ENCODE assay signal across 2 cellular contexts in genomic region chr1:112688781-112689193, GRCh38.
TF ChIP-seq lines count a peak whose summit lies in the region.

No MANE protein-coding gene starts in this region.

TF ChIP-seq in liver, 16 proteins besides CTCF, POLR2A, EP300 and RAD21:
- peak; percentile 15 for TF ChIP-seq NR2F2 (IDR thresholded peaks at IDR 0.05)
- no peak for TF ChIP-seq EGR1 (IDR thresholded peaks at IDR 0.05; ENCODE audit: low read depth in 2 of 2)
- TF ChIP-seq HNF4G (IDR thresholded peaks at IDR 0.05) = no peak
- peak in 1 of 2 donors; percentile 36 for TF ChIP-seq RXRA (IDR thresholded peaks at IDR 0.05)

TF ChIP-seq in HepG2, 621 proteins besides CTCF, POLR2A, EP300 and RAD21:
- TF ChIP-seq, protein P1, sequence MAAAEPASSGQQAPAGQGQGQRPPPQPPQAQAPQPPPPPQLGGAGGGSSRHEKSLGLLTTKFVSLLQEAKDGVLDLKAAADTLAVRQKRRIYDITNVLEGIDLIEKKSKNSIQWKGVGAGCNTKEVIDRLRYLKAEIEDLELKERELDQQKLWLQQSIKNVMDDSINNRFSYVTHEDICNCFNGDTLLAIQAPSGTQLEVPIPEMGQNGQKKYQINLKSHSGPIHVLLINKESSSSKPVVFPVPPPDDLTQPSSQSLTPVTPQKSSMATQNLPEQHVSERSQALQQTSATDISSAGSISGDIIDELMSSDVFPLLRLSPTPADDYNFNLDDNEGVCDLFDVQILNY (CRISPR knock-in tag; conservative IDR thresholded peaks at IDR 0.05) = no peak
- TF ChIP-seq ZNF512B (CRISPR knock-in tag; IDR thresholded peaks at IDR 0.05; ENCODE audit: borderline replicate concordance) (no peak), HNRNPK (IDR thresholded peaks at IDR 0.05; ENCODE audit: low read depth, low read length, poor library complexity, severe bottlenecking) (no peak), SIX1 (CRISPR knock-in tag; IDR thresholded peaks at IDR 0.05; ENCODE audit: borderline replicate concordance) (no peak)
